Comparison of ENCODE assay signal across 1 cellular context in genomic region chr5:139308797-139309196, GRCh38.
TF ChIP-seq lines count a peak whose summit lies in the region.

No MANE protein-coding gene starts in this region.

TF ChIP-seq in GM23338, 12 proteins besides CTCF, POLR2A, EP300 and RAD21 (continued from another document):
- no peak for TF ChIP-seq REST (IDR thresholded peaks at IDR 0.05; ENCODE audit: unreplicated experiment)
- no peak for TF ChIP-seq NANOG (IDR thresholded peaks at IDR 0.05; ENCODE audit: borderline replicate concordance)
- TF ChIP-seq ZNF462 (CRISPR knock-in tag; IDR thresholded peaks at IDR 0.05): no peak
